Comparison of ENCODE assay signal across 11 cellular contexts in genomic region chr2:60413819-60414178, GRCh38.
DNase-seq lines count a peak whose midpoint lies in the region; ATAC-seq and TF ChIP-seq lines count a peak whose summit lies in the region.
"Had no signal": no experiment of that assay in that cellular context is flagged by ENCODE, and none has a peak within 500 bp of the region (broad histone marks: within the 10 kb centered on the region; RNA-seq: fewer than 3 reads in every experiment).

No MANE protein-coding gene starts in this region.

- POLR2A ChIA-PET in HEK293T (lab: Yijun Ruan, JAX): no interaction called here

- CTCF ChIA-PET in HEK293T (lab: Yijun Ruan, JAX): no interaction called here

- ATAC-seq in GM18867 (IDR thresholded peaks at IDR 0.05; ENCODE audit: unreplicated experiment) (peak; percentile 84), GM21717 (IDR thresholded peaks at IDR 0.05; ENCODE audit: unreplicated experiment) (peak; percentile 79), HG03378 (IDR thresholded peaks at IDR 0.05; ENCODE audit: unreplicated experiment) (peak; percentile 80), memory B cell (ENCODE audit: low read depth) (peak; percentile 84)
- ATAC-seq: pancreas had no signal

- H3K4me1 Mint-ChIP-seq in memory B cell: peaks cover 43% of the 10 kb centered on the region
- no peaks in the 10 kb centered on the region for H3K4me1 Mint-ChIP-seq in activated T-cell treated with anti-CD3 and anti-CD28 coated beads, Interleukin-2, amount 50 U/mL, for 24 hours (ENCODE audit: low read depth)

- H3K27me3 Mint-ChIP-seq in memory B cell: no peaks in the 10 kb centered on the region
- H3K27me3 Mint-ChIP-seq in activated T-cell treated with anti-CD3 and anti-CD28 coated beads, Interleukin-2, amount 50 U/mL, for 24 hours: no peaks in the 10 kb centered on the region

- DNase-seq in memory B cell (ENCODE audit: low spot score in 2 of 2): peak in 1 of 2 donors; percentile 18
- no peak for DNase-seq in AG08395 (ENCODE audit: low spot score)
- no peak for DNase-seq in activated T-cell treated with anti-CD3 and anti-CD28 coated beads, Interleukin-2, amount 50 U/mL, for 24 hours
- no peak for DNase-seq in Kasumi-1 (lab: John Stamatoyannopoulos, UW)
- DNase-seq in HEK293T (ENCODE audit: extremely low spot score): no peak
- DNase-seq: HCEC 1CT, NCI-H1436, pancreas had no signal

- H3K27ac Mint-ChIP-seq in memory B cell: peak overlapping the region; percentile 82
- H3K27ac Mint-ChIP-seq in activated T-cell treated with anti-CD3 and anti-CD28 coated beads, Interleukin-2, amount 50 U/mL, for 24 hours: no peak overlapping the region

- H3K9me3 Mint-ChIP-seq in memory B cell: peaks cover 2% of the 10 kb centered on the region
- no peaks in the 10 kb centered on the region for H3K9me3 Mint-ChIP-seq in activated T-cell treated with anti-CD3 and anti-CD28 coated beads, Interleukin-2, amount 50 U/mL, for 24 hours

- H3K4me3 Mint-ChIP-seq in memory B cell: peak overlapping the region; percentile 49
- no peak overlapping the region for H3K4me3 Mint-ChIP-seq in activated T-cell treated with anti-CD3 and anti-CD28 coated beads, Interleukin-2, amount 50 U/mL, for 24 hours

- no peaks in the 10 kb centered on the region for H3K36me3 Mint-ChIP-seq in memory B cell
- H3K36me3 Mint-ChIP-seq in activated T-cell treated with anti-CD3 and anti-CD28 coated beads, Interleukin-2, amount 50 U/mL, for 24 hours (ENCODE audit: low read depth): no peaks in the 10 kb centered on the region

TF ChIP-seq in HEK293T, 16 proteins besides CTCF, POLR2A, EP300 and RAD21:
- no peak for TF ChIP-seq FOXA1 (IDR thresholded peaks at IDR 0.05)
